ENCODE assay signal across 10 cellular contexts in the genomic region with DNA sequence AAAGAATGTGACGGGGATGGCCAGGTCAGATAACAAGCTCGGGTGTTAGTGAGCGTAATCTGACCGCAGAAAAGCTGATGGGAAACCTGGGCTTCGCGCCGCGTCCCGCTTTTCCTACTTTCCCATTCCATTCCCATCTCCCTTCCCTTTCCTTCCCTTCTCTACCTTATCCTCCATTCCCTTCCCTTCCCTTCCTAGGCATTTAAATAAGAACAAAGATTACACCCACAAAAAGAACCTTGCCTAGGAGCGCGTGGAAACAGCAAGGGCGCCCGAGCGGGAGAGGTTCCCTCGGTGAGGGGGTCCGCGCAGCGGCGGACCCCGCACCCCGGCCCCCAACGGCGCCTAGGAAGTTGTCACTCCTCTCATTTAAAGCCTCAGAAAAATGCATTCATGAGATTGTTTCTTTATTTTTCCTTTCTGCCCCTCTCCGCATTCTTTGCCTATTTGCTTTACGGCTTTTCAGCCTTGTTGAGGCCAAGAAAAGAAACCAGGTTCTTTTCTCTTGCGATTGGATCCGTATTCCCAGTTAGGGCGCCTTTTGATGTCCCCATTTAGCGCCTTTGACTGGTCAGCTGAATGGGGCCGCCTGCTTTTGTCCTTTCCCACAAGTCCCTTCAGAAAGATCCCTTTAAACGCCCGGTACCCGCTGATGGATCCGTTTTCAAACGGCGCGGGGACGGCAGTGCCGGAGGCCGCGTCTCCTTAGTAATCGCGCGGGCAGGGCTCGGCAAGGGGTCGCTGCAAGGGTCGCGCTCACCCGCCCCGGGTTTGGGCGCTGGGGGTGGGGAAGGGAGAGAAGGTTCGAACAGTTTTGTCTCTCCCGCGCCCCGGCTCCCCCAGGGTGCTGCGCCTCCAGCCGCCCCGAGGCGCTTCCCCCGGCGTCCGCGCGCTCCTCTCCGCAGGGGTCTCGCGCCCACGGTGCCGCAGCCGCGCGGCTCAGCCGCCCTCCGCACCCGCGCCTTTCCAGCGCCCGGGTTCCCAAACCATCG. TPM values are rescaled to one million over a fixed set of nuclear protein-coding genes. Genes with fewer than 3 reads are reported as not detected.
DNase-seq lines count a peak whose midpoint lies in the region; ATAC-seq and TF ChIP-seq lines count a peak whose summit lies in the region.
"Had no signal": no experiment of that assay in that cellular context is flagged by ENCODE, and none has a peak within 500 bp of the region (broad histone marks: within the 10 kb centered on the region; RNA-seq: fewer than 3 reads in every experiment).

No MANE protein-coding gene starts in this region.

- BruUV-seq in PC-3 (replicated peaks; lab: Mats Ljungman, UMichigan) (no TSS peak), Caco-2 (replicated peaks; lab: Mats Ljungman, UMichigan) (no TSS peak)

- CTCF ChIA-PET in PC-3 (lab: Charles Lee) = no interaction called here
- CTCF ChIA-PET in Caco-2 (lab: Charles Lee) = no interaction called here

- H3K27me3 ChIP-seq in PC-3 (ENCODE audit: low read length) = peaks cover 24% of the 10 kb centered on the region; the same call in 1 of the 2 replicates
- no peaks in the 10 kb centered on the region for H3K27me3 ChIP-seq in Caco-2 (replicated peaks; ENCODE audit: control insufficient read depth, insufficient read depth, low read length)

- peak overlapping the region; percentile 59 for H3K4me3 Mint-ChIP-seq in progenitor cell of endocrine pancreas (ENCODE audit: low read depth)
- no peak overlapping the region for H3K4me3 Mint-ChIP-seq in Caco-2 (ENCODE audit: unreplicated experiment)

- H4K20me1 ChIP-seq in PC-3 (ENCODE audit: low read length) = no peaks in the 10 kb centered on the region

- H3K36me3 Mint-ChIP-seq in progenitor cell of endocrine pancreas (ENCODE audit: insufficient read depth) = no peaks in the 10 kb centered on the region
- no peaks in the 10 kb centered on the region for H3K36me3 Mint-ChIP-seq in Caco-2 (ENCODE audit: insufficient read depth, unreplicated experiment)

- H3K9me3 ChIP-seq in PC-3 (ENCODE audit: low read length) = no peaks in the 10 kb centered on the region
- no peaks in the 10 kb centered on the region for H3K9me3 ChIP-seq in Caco-2

- 0 out of 2 replicates have a peak overlapping the region, but pooled peaks have one; percentile 28 for H3K4me2 ChIP-seq in PC-3 (ENCODE audit: low read length)

- no peak overlapping the region for H3K27ac ChIP-seq in PC-3 (ENCODE audit: low read length)

- H3K9me2 ChIP-seq in PC-3 (replicated peaks; ENCODE audit: low read length) = no peaks in the 10 kb centered on the region

- H3K79me2 ChIP-seq in PC-3 (ENCODE audit: low read length) = no peaks in the 10 kb centered on the region

- H3K27ac Mint-ChIP-seq in progenitor cell of endocrine pancreas (no peak overlapping the region), Caco-2 (ENCODE audit: unreplicated experiment) (no peak overlapping the region)

- H3K4me1 ChIP-seq in PC-3 (ENCODE audit: insufficient read depth, low read length) (no peaks in the 10 kb centered on the region), Caco-2 (no peaks in the 10 kb centered on the region)

- no peak for TF ChIP-seq CTCF in PC-3 (conservative IDR thresholded peaks at IDR 0.05; ENCODE audit: low read depth, low read length)
- no peak for TF ChIP-seq CTCF in fibroblast of the aortic adventitia (IDR thresholded peaks at IDR 0.05; ENCODE audit: insufficient read depth, low read length)
- TF ChIP-seq CTCF in progenitor cell of endocrine pancreas (IDR thresholded peaks at IDR 0.05; ENCODE audit: unreplicated experiment) = no peak
- TF ChIP-seq CTCF in Caco-2 (IDR thresholded peaks at IDR 0.05; ENCODE audit: insufficient read depth in 1 of 2, low read depth in 1 of 2, low read length in 1 of 2, severe bottlenecking in 1 of 2, unreplicated experiment in 1 of 2) = no peak

- peaks cover 94% of the 10 kb centered on the region for H3K27me3 Mint-ChIP-seq in progenitor cell of endocrine pancreas
- H3K27me3 Mint-ChIP-seq in Caco-2 (ENCODE audit: insufficient read depth, unreplicated experiment) = no peaks in the 10 kb centered on the region

- H3K36me3 ChIP-seq in PC-3 (ENCODE audit: low read depth, low read length) (no peaks in the 10 kb centered on the region), Caco-2 (ENCODE audit: control insufficient read depth, insufficient read depth, low read length) (no peaks in the 10 kb centered on the region)

- DNase-seq in DMS53 treated with DMSO at 0.1 percent for 48 hours (lab: John Stamatoyannopoulos, UW; ENCODE audit: unreplicated experiment) (peak; percentile 44), PC-3 (no peak), fibroblast of the aortic adventitia (ENCODE audit: low read depth) (peak; percentile 5), progenitor cell of endocrine pancreas (ENCODE audit: low spot score, unreplicated experiment) (no peak), Ammon's horn (ENCODE audit: low spot score) (no peak), Caco-2 (no peak)
- DNase-seq: NCI-H146 had no signal

- intact Hi-C loops in PC-3 (cut with micrococcal nuclease) = loop anchor here (10.0 kb wide), 1 partner anchor 596 kb away; no protein-coding TSS in a partner anchor
- intact Hi-C loops in Caco-2 (cut with micrococcal nuclease; ENCODE audit: unreplicated experiment) = no loop called here

- H3K4me3 ChIP-seq in PC-3 (ENCODE audit: low read length) (peak overlapping the region; percentile 27; the same call in 1 of the 2 replicates), fibroblast of the aortic adventitia (ENCODE audit: low read depth, low read length) (peak overlapping the region; percentile 40), Caco-2 (ENCODE audit: low read depth, low read length) (no peak overlapping the region)
- H3K4me3 ChIP-seq: lung had no signal

- H3K4me1 Mint-ChIP-seq in progenitor cell of endocrine pancreas (ENCODE audit: low read depth) (peaks cover 14% of the 10 kb centered on the region), Caco-2 (ENCODE audit: low read depth, unreplicated experiment) (no peaks in the 10 kb centered on the region)

- H3F3A ChIP-seq in PC-3 (ENCODE audit: low read length, unreplicated experiment) = no peaks in the 10 kb centered on the region

- no peak overlapping the region for H3K9ac ChIP-seq in PC-3 (ENCODE audit: low read length)

- ATAC-seq in PC-3 (no peak), GM19023 (IDR thresholded peaks at IDR 0.05; ENCODE audit: unreplicated experiment) (no peak), HG03457 (IDR thresholded peaks at IDR 0.05; ENCODE audit: unreplicated experiment) (no peak)

- no peak overlapping the region for H2AFZ ChIP-seq in PC-3 (ENCODE audit: low read length)

- no peaks in the 10 kb centered on the region for H3K9me3 Mint-ChIP-seq in progenitor cell of endocrine pancreas (ENCODE audit: low read depth)
- H3K9me3 Mint-ChIP-seq in Caco-2 (ENCODE audit: unreplicated experiment) = no peaks in the 10 kb centered on the region

- POLR2A ChIA-PET in PC-3 (lab: Charles Lee; ENCODE audit: unreplicated experiment) (no interaction called here), Caco-2 (lab: Charles Lee) (no interaction called here)

RNA-seq across cellular contexts. Expression of a gene that starts 54.1 kb away (rescaled TPM):
- total RNA-seq in PC-3 (2014; rRNA removed) = 70.3 and 97.4 TPM in 2 replicates
- total RNA-seq in fibroblast of the aortic adventitia (ENCODE audit: low replicate concordance) = 64.4 and 164 TPM in 2 replicates
- 63.7 and 65.9 TPM in 2 replicates for total RNA-seq in progenitor cell of endocrine pancreas
- 66.2 and 78.0 TPM in 2 replicates for total RNA-seq in Caco-2 (2022)

Comparison
In these comparisons a context has a peak if more than half of its experiments do, and no peak if none do; other contexts are left out.
1. DNase-seq: peak in DMS53 treated with DMSO at 0.1 percent for 48 hours (single experiment) and fibroblast of the aortic adventitia (single experiment); none in PC-3 (single experiment), progenitor cell of endocrine pancreas (single experiment), Ammon's horn (single experiment) and Caco-2 (0 of 2).